In genomic region chr2:46482490-46482889, GRCh38 we compare ENCODE assay signal across 32 cellular contexts. TPM values are rescaled to one million over a fixed set of nuclear protein-coding genes. Genes with fewer than 3 reads are reported as not detected.
"Had no signal": no experiment of that assay in that cellular context is flagged by ENCODE, and none has a peak within 500 bp of the region (broad histone marks: within the 10 kb centered on the region; RNA-seq: fewer than 3 reads in every experiment).

No MANE protein-coding gene starts in this region.

- DNase-seq: activated B cell treated with CpG ODN at 0.5 μM for 24 hours; activated CD4-positive, alpha-beta T cell treated with anti-CD3 and anti-CD28 coated beads for 4 hours; activated CD4-positive, alpha-beta T cell treated with anti-CD3 and anti-CD28 coated beads, Interleukin-2, amount 50 U/mL, for 1 hour; activated CD4-positive, CD25-positive, alpha-beta regulatory T cell treated with anti-CD3 and anti-CD28 coated beads, Interleukin-2, amount 50 U/mL, for 72 hours; activated CD8-positive, alpha-beta T cell treated with anti-CD3 and anti-CD28 coated beads for 36 hours; activated gamma-delta T cell treated with Interleukin-2 at 50 U/mL for 16 hours; activated naive CD4-positive, alpha-beta T cell treated with anti-CD3 and anti-CD28 coated beads for 36 hours; activated T-cell treated with anti-CD3 and anti-CD28 coated beads, Interleukin-2, amount 50 U/mL, for 24 hours; adrenal gland; body of pancreas; Karpas-422; NCI-H1105; NCI-H1694; NCI-H1930; NCI-H510A; NCI-H526; NCI-H748 treated with DMSO at 0.1 percent for 48 hours; NK-92 treated with Interleukin-12 subunit alpha and Interleukin-12 subunit beta, amount 100 ng/mL, for 24 hours; Right ventricle myocardium superior; SW 1271; T-helper 1 cell; T-helper 2 cell; T-helper 9 cell had no signal

- H3K9me3 ChIP-seq: adrenal gland, body of pancreas, breast epithelium had no signal

- H3K27me3 ChIP-seq: adrenal gland, body of pancreas, breast epithelium had no signal

- H3K27ac ChIP-seq: adrenal gland, body of pancreas, breast epithelium, VCaP had no signal

- H3K36me3 ChIP-seq: adrenal gland, breast epithelium had no signal

- FAIRE-seq: astrocyte had no signal

- H3K4me1 ChIP-seq: adrenal gland, body of pancreas, breast epithelium had no signal

- ATAC-seq: activated CD8-positive, alpha-beta T cell treated with anti-CD3 and anti-CD28 coated beads for 36 hours; body of pancreas had no signal

- H3K4me3 ChIP-seq: adrenal gland, body of pancreas, breast epithelium had no signal

RNA-seq across cellular contexts. Expression of gene TMEM247, which starts 3.1 kb away (rescaled TPM):
- total RNA-seq: activated B cell treated with CpG ODN at 0.5 μM for 24 hours; activated CD8-positive, alpha-beta memory T cell treated with anti-CD3 and anti-CD28 coated beads for 36 hours; activated CD8-positive, alpha-beta T cell treated with anti-CD3 and anti-CD28 coated beads for 36 hours; activated naive CD4-positive, alpha-beta T cell treated with anti-CD3 and anti-CD28 coated beads for 36 hours; activated naive CD4-positive, alpha-beta T cell treated with anti-CD3 and anti-CD28 coated beads, Interleukin-2, amount 50 U/mL, for 72 hours; activated T-helper 1 cell treated with anti-CD3 and anti-CD28 coated beads, Interleukin-12 subunit alpha, Interleukin-12 subunit beta, Interleukin-2, Interleukin-4 antibody, amounts not matched to agents 30 ng/mL and 10 ng/mL and 1 ng/mL, durations not matched to agents 14 hours and 24 hours and 36 hours; adrenal gland; astrocyte; body of pancreas; breast epithelium; cardiac septum; MCF 10A; OCI-LY7; Right ventricle myocardium superior had no signal
- polyA plus RNA-seq: adrenal gland had no signal
